8 cellular contexts compared by ENCODE assay signal in genomic region chr11:12086271-12087074, GRCh38. TPM values are rescaled to one million over a fixed set of nuclear protein-coding genes. Genes with fewer than 3 reads are reported as not detected.
DNase-seq lines count a peak whose midpoint lies in the region; ATAC-seq and TF ChIP-seq lines count a peak whose summit lies in the region.

No MANE protein-coding gene starts in this region.

- no peaks in the 10 kb centered on the region for H3K27me3 ChIP-seq in SJCRH30

- H3K4me3 ChIP-seq in SJCRH30, result no peak overlapping the region

- DNase-seq in H4 (ENCODE audit: low spot score) (peak; percentile 97), SJCRH30 (peak; percentile 38 to 51), omental fat pad (ENCODE audit: low spot score) (no peak), NCI-H2196 treated with DMSO at 0.1 percent for 48 hours (lab: John Stamatoyannopoulos, UW; ENCODE audit: unreplicated experiment) (no peak), NCI-H1694 treated with DMSO at 0.1 percent for 48 hours (lab: John Stamatoyannopoulos, UW) (no peak), NCI-H146 treated with DMSO at 0.1 percent for 48 hours (lab: John Stamatoyannopoulos, UW; ENCODE audit: unreplicated experiment) (no peak), NCI-H510A treated with DMSO at 0.1 percent for 48 hours (lab: John Stamatoyannopoulos, UW) (no peak)

- H3K36me3 ChIP-seq in SJCRH30, result no peaks in the 10 kb centered on the region

- H3K4me1 ChIP-seq in SJCRH30, result peaks cover 30% of the 10 kb centered on the region

- ATAC-seq in esophagus mucosa (peak; percentile 17), omental fat pad (ENCODE audit: low FRiP score) (peak; percentile 72)

- 0 out of 2 replicates have a peak, but pooled peaks cover 3% of the 10 kb centered on the region for H3K9me3 ChIP-seq in SJCRH30 (replicated peaks)

- TF ChIP-seq CTCF in omental fat pad (IDR thresholded peaks at IDR 0.05), result no peak

- H3K27ac ChIP-seq in SJCRH30, result peak overlapping the region; percentile 67

RNA-seq across cellular contexts. Expression of gene MICAL2, which starts 23.9 kb away (rescaled TPM):
- total RNA-seq in H4 (2014; rRNA removed; shearing (Covaris generic)), result 52.1 and 53.4 TPM in 2 replicates
- total RNA-seq in SJCRH30 (2014; rRNA removed; shearing (Covaris generic)), result 5.9 and 7.8 TPM in 2 replicates
- total RNA-seq in esophagus mucosa (15.5 TPM), omental fat pad (100 to 1,000 TPM in 1 of 4 donors, 10 to 100 TPM in 3; 34.3 to 143 (median 57.0) TPM)

Comparison
In these comparisons a context has a peak if more than half of its experiments do, and no peak if none do; other contexts are left out.
1. DNase-seq: peak in H4 (single experiment) and SJCRH30 (2 of 2); none in omental fat pad (single experiment), NCI-H2196 treated with DMSO at 0.1 percent for 48 hours (single experiment), NCI-H1694 treated with DMSO at 0.1 percent for 48 hours (single experiment), NCI-H146 treated with DMSO at 0.1 percent for 48 hours (single experiment) and NCI-H510A treated with DMSO at 0.1 percent for 48 hours (single experiment).